1 cellular context compared by ENCODE assay signal in the genomic region with DNA sequence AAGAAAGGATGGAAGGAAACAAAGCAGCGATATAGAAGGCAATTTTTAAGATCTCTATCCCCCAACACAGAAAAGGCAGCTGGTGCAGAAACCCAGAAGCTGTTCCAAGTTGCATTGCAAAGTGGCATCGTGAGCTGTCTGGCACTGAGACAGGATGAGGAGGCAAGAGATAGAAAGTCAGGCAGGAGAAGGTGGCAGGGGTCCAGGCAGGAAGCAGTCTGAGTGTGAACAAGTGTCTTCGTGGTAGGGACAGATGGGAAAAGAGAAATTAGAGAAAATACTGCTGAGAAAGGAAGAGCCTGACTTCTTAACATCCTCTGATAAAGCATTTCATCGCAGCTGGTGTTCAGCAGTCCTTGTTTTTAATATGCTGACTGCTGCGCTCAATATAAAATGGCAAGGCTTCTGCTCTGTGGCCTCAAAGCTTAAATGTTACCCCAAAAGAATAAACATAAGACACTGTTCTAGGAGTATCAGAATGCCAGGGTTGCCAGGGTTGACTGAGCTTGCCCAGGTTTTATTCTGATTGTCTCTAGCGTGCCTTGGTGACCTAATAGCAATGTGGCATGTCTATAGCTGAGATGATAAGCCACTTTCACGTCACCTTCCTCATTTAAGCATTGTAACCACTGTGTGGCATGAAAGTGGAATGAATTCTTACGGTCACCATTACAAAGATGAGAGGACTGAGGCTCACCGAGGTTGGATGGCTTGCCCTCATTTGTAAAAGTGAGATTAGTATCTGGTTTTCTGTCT.
TF ChIP-seq lines count a peak whose summit lies in the region.

No MANE protein-coding gene starts in this region.

TF ChIP-seq in HepG2, 621 proteins besides CTCF, POLR2A, EP300 and RAD21:
- TF ChIP-seq TRIM22 (IDR thresholded peaks at IDR 0.05) (no peak), ATAD3A (CRISPR knock-in tag; IDR thresholded peaks at IDR 0.05) (no peak), POLR2AphosphoS2 (IDR thresholded peaks at IDR 0.05; ENCODE audit: low read depth, low read length) (no peak), SIN3A (IDR thresholded peaks at IDR 0.05; ENCODE audit: borderline replicate concordance, low read depth, low read length) (no peak), SETDB1 (CRISPR knock-in tag; IDR thresholded peaks at IDR 0.05; ENCODE audit: borderline replicate concordance) (no peak), ZNF83 (CRISPR knock-in tag; IDR thresholded peaks at IDR 0.05; ENCODE audit: borderline replicate concordance) (no peak), ZNF777 (CRISPR knock-in tag; IDR thresholded peaks at IDR 0.05) (no peak), HNRNPL (IDR thresholded peaks at IDR 0.05; ENCODE audit: low read depth, low read length) (no peak), NKX3-1 (CRISPR knock-in tag; IDR thresholded peaks at IDR 0.05) (no peak), KDM1A (CRISPR knock-in tag; IDR thresholded peaks at IDR 0.05) (no peak), CREM (IDR thresholded peaks at IDR 0.05) (no peak), CREM (CRISPR knock-in tag; IDR thresholded peaks at IDR 0.05) (no peak), ADNP (CRISPR knock-in tag; IDR thresholded peaks at IDR 0.05) (no peak)
- TF ChIP-seq, protein P1, sequence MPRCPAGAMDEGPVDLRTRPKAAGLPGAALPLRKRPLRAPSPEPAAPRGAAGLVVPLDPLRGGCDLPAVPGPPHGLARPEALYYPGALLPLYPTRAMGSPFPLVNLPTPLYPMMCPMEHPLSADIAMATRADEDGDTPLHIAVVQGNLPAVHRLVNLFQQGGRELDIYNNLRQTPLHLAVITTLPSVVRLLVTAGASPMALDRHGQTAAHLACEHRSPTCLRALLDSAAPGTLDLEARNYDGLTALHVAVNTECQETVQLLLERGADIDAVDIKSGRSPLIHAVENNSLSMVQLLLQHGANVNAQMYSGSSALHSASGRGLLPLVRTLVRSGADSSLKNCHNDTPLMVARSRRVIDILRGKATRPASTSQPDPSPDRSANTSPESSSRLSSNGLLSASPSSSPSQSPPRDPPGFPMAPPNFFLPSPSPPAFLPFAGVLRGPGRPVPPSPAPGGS (CRISPR knock-in tag; IDR thresholded peaks at IDR 0.05) = no peak
TF ChIP-seq in HepG2: peak in this region for 0.
